11 cellular contexts compared by ENCODE assay signal in genomic region chr14:32724864-32725550, GRCh38.
A peak's percentile ranks its signal among the peaks of the same experiment; 100 is the strongest.
DNase-seq lines count a peak whose midpoint lies in the region; ATAC-seq, FAIRE-seq and TF ChIP-seq lines count a peak whose summit lies in the region.
"Had no signal": no experiment of that assay in that cellular context is flagged by ENCODE, and none has a peak within 500 bp of the region (broad histone marks: within the 10 kb centered on the region; RNA-seq: fewer than 3 reads in every experiment).

No MANE protein-coding gene starts in this region.

- no peaks in the 10 kb centered on the region for H3K79me2 ChIP-seq in smooth muscle cell (ENCODE audit: low read depth)

- 32% methylated on average over 7 of the region's 7 CpGs for WGBS in smooth muscle cell (ENCODE audit: low lambda C conversion rate)

- FAIRE-seq in H54 (lab: Jason Lieb, UNC): peak; percentile 99

- peak overlapping the region; percentile 73 for H3K4me2 ChIP-seq in smooth muscle cell

- H3K27ac Mint-ChIP-seq in activated T-cell treated with anti-CD3 and anti-CD28 coated beads, Interleukin-2, amount 50 U/mL, for 72 hours: no peak overlapping the region
- H3K27ac Mint-ChIP-seq in stimulated activated memory B cell treated with anti-CD40 and anti-IgM and Interleukin-4, amounts not matched to agents 10 μg/mL and 1 μg/mL and 100 μg/mL, for 72 hours: no peak overlapping the region

- H3K4me3 Mint-ChIP-seq in activated T-cell treated with anti-CD3 and anti-CD28 coated beads, Interleukin-2, amount 50 U/mL, for 72 hours: no peak overlapping the region
- H3K4me3 Mint-ChIP-seq in stimulated activated memory B cell treated with anti-CD40 and anti-IgM and Interleukin-4, amounts not matched to agents 10 μg/mL and 1 μg/mL and 100 μg/mL, for 72 hours: no peak overlapping the region

- H3K4me3 ChIP-seq in left ventricle myocardium inferior: peak overlapping the region; percentile 39
- H3K4me3 ChIP-seq in smooth muscle cell: peak overlapping the region; percentile 19

- no peaks in the 10 kb centered on the region for H3K9me3 Mint-ChIP-seq in activated T-cell treated with anti-CD3 and anti-CD28 coated beads, Interleukin-2, amount 50 U/mL, for 72 hours
- no peaks in the 10 kb centered on the region for H3K9me3 Mint-ChIP-seq in stimulated activated memory B cell treated with anti-CD40 and anti-IgM and Interleukin-4, amounts not matched to agents 10 μg/mL and 1 μg/mL and 100 μg/mL, for 72 hours

- no peaks in the 10 kb centered on the region for H3F3A ChIP-seq in smooth muscle cell (ENCODE audit: low read depth)

- H3K36me3 ChIP-seq in left ventricle myocardium inferior: no peaks in the 10 kb centered on the region
- no peaks in the 10 kb centered on the region for H3K36me3 ChIP-seq in smooth muscle cell (ENCODE audit: low read depth)
- H3K36me3 ChIP-seq: adrenal gland had no signal

- no peaks in the 10 kb centered on the region for H3K27me3 ChIP-seq in left ventricle myocardium inferior (ENCODE audit: low read depth)
- H3K27me3 ChIP-seq in smooth muscle cell (ENCODE audit: low read depth): no peaks in the 10 kb centered on the region
- H3K27me3 ChIP-seq: adrenal gland had no signal

- no peaks in the 10 kb centered on the region for H3K36me3 Mint-ChIP-seq in activated T-cell treated with anti-CD3 and anti-CD28 coated beads, Interleukin-2, amount 50 U/mL, for 72 hours (ENCODE audit: insufficient read depth in 2 of 2)
- H3K36me3 Mint-ChIP-seq in stimulated activated memory B cell treated with anti-CD40 and anti-IgM and Interleukin-4, amounts not matched to agents 10 μg/mL and 1 μg/mL and 100 μg/mL, for 72 hours: no peaks in the 10 kb centered on the region

- intact Hi-C loops in left ventricle myocardium inferior (cut with micrococcal nuclease): no loop called here

- H3K27ac ChIP-seq in angular gyrus (ENCODE audit: low read depth, low read length) (peak overlapping the region; percentile 64), left ventricle myocardium inferior (replicated peaks) (peak overlapping the region; percentile 44), smooth muscle cell (ENCODE audit: low read depth) (peak overlapping the region; percentile 16)
- H3K27ac ChIP-seq: adrenal gland had no signal

- H3K4me1 ChIP-seq in left ventricle myocardium inferior (peaks cover 70% of the 10 kb centered on the region), smooth muscle cell (ENCODE audit: low read depth) (peaks cover 12% of the 10 kb centered on the region)

- ATAC-seq in activated T-cell treated with anti-CD3 and anti-CD28 coated beads, Interleukin-2, amount 50 U/mL, for 72 hours (replicated peaks in 1 of 2): no peak
- no peak for ATAC-seq in HG03521 (IDR thresholded peaks at IDR 0.05; ENCODE audit: unreplicated experiment)
- ATAC-seq in stimulated activated memory B cell treated with anti-CD40 and anti-IgM and Interleukin-4, amounts not matched to agents 10 μg/mL and 1 μg/mL and 100 μg/mL, for 72 hours: no peak

- DNase-seq in H54 (ENCODE audit: insufficient read length, low spot score): peak; percentile 28
- no peak for DNase-seq in left ventricle myocardium inferior
- no peak for DNase-seq in smooth muscle cell (lab: John Stamatoyannopoulos, UW; ENCODE audit: unreplicated experiment)
- DNase-seq in activated T-cell treated with anti-CD3 and anti-CD28 coated beads, Interleukin-2, amount 50 U/mL, for 72 hours: no peak
- no peak for DNase-seq in stimulated activated CD4-positive, alpha-beta T cell treated with anti-CD3 and anti-CD28 coated beads, Interleukin-12 subunit alpha, Interleukin-12 subunit beta, amount 100 ng/mL, for 4 hours
- DNase-seq: adrenal gland, NCI-H2081 treated with DMSO at 0.1 percent for 48 hours, T-helper 9 cell had no signal

- no peak for TF ChIP-seq POLR2A in H54 (IDR thresholded peaks at IDR 0.05; ENCODE audit: low read depth, low read length)

- H3K27me3 Mint-ChIP-seq in activated T-cell treated with anti-CD3 and anti-CD28 coated beads, Interleukin-2, amount 50 U/mL, for 72 hours (ENCODE audit: low read depth): no peaks in the 10 kb centered on the region
- no peaks in the 10 kb centered on the region for H3K27me3 Mint-ChIP-seq in stimulated activated memory B cell treated with anti-CD40 and anti-IgM and Interleukin-4, amounts not matched to agents 10 μg/mL and 1 μg/mL and 100 μg/mL, for 72 hours

- TF ChIP-seq CTCF in left ventricle myocardium inferior (IDR thresholded peaks at IDR 0.05; ENCODE audit: borderline replicate concordance) (no peak), smooth muscle cell (IDR thresholded peaks at IDR 0.05; ENCODE audit: borderline replicate concordance, insufficient read depth, poor library complexity, severe bottlenecking) (no peak)

- H3K4me1 Mint-ChIP-seq in activated T-cell treated with anti-CD3 and anti-CD28 coated beads, Interleukin-2, amount 50 U/mL, for 72 hours (ENCODE audit: low read depth): no peaks in the 10 kb centered on the region
- H3K4me1 Mint-ChIP-seq in stimulated activated memory B cell treated with anti-CD40 and anti-IgM and Interleukin-4, amounts not matched to agents 10 μg/mL and 1 μg/mL and 100 μg/mL, for 72 hours: no peaks in the 10 kb centered on the region

- peak overlapping the region; percentile 76 for H2AFZ ChIP-seq in smooth muscle cell (ENCODE audit: low read depth)

- H3K9me3 ChIP-seq in left ventricle myocardium inferior (replicated peaks): no peaks in the 10 kb centered on the region
- H3K9me3 ChIP-seq in smooth muscle cell (replicated peaks; ENCODE audit: low read depth): no peaks in the 10 kb centered on the region
- H3K9me3 ChIP-seq: adrenal gland had no signal

- H3K9ac ChIP-seq in smooth muscle cell (ENCODE audit: low read depth): no peak overlapping the region

- no peaks in the 10 kb centered on the region for H4K20me1 ChIP-seq in smooth muscle cell (ENCODE audit: low read depth)
